ENCODE assay signal across 20 cellular contexts in the genomic region with DNA sequence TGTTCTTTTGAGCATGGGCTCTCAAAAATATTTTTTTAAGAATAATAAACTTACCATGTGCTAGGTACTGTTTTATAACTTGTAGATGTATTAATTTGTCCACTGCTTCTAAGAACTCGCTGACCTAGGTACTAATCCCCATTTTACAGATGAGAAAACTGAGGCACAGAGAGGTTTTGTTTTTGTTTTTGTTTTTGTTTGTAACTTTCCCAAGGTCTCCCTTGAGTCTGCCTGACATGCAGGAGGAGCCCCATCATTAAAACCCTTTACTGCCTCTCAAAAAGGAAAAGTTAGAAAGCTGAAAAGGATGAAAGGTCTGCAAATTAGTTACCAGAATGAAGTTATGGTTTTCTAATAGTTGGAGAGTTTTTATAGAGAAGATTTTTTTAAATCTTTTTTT. TPM values are rescaled to one million over a fixed set of nuclear protein-coding genes. Genes with fewer than 3 reads are reported as not detected.
DNase-seq lines count a peak whose midpoint lies in the region; FAIRE-seq and TF ChIP-seq lines count a peak whose summit lies in the region.
"Had no signal": no experiment of that assay in that cellular context is flagged by ENCODE, and none has a peak within 500 bp of the region (broad histone marks: within the 10 kb centered on the region; RNA-seq: fewer than 3 reads in every experiment).

No MANE protein-coding gene starts in this region.

- TF ChIP-seq POLR2A in H1 (IDR thresholded peaks at IDR 0.05; ENCODE audit: control extremely low read depth in 1 of 2, low read depth in 2 of 2, low read length in 2 of 2) (no peak), sigmoid colon (IDR thresholded peaks at IDR 0.05) (no peak)

- no peak overlapping the region for H2AK5ac ChIP-seq in H1 (ENCODE audit: low read depth, low read length)

- peaks cover 73% of the 10 kb centered on the region for H3K36me3 Mint-ChIP-seq in HFFc6 (ENCODE audit: low read depth)

- no peak overlapping the region for H3K14ac ChIP-seq in H1 (ENCODE audit: insufficient read length)

- TF ChIP-seq RAD21 in H1 (IDR thresholded peaks at IDR 0.05 in 1 of 2, conservative IDR thresholded peaks at IDR 0.05 in 1 of 2; ENCODE audit: low read depth in 2 of 2, low read length in 2 of 2): no peak

- intact Hi-C loops in sigmoid colon (cut with DNase I): loop anchor here (5.0 kb wide), 1 partner anchor 46 kb away; no protein-coding TSS in a partner anchor

- peak overlapping the region; percentile 75 for H3K27ac Mint-ChIP-seq in HFFc6
- H3K27ac Mint-ChIP-seq: B cell had no signal

- no peak overlapping the region for H3K23ac ChIP-seq in H1 (ENCODE audit: insufficient read length)

- H3K9me3 ChIP-seq in H1 (ENCODE audit: insufficient read depth in 2 of 2, low read depth in 1 of 2, low read length in 1 of 2) (no peaks in the 10 kb centered on the region), sigmoid colon (no peaks in the 10 kb centered on the region)
- H3K9me3 ChIP-seq: MG63 had no signal

- H3K4me1 ChIP-seq in H1 (replicated peaks in 1 of 4; ENCODE audit: control insufficient read depth in 3 of 4, insufficient read depth in 4 of 4, low read length in 3 of 4): no peaks in the 10 kb centered on the region
- H3K4me1 ChIP-seq in sigmoid colon: peaks cover 0 to 22% (median 2%) of the 10 kb centered on the region in 4 donors

- H2BK15ac ChIP-seq in H1 (ENCODE audit: low read length): no peak overlapping the region

- WGBS in H1 (ENCODE audit: extremely low coverage in 1 of 2, insufficient coverage in 1 of 2, insufficient read length in 1 of 2, insufficient replicate concordance in 2 of 2, low coverage in 1 of 2, low lambda C conversion rate in 2 of 2, missing lambda C conversion rate in 1 of 2), 2 experiments: 97% methylated on average over 1 of the region's 1 CpG; no CpG with 5 or more reads in 1 of the 2 experiments
- 89 to 96% methylated on average over 1 of the region's 1 CpG for WGBS in sigmoid colon, 2 donors

- DNase-seq in HFFc6 (no peak), H1 (ENCODE audit: low read depth in 1 of 2, low spot score in 2 of 2) (no peak), sigmoid colon (no peak), NCI-H69 (lab: John Stamatoyannopoulos, UW) (no peak), hippocampal formation (lab: John Stamatoyannopoulos, UW) (no peak), middle frontal gyrus (ENCODE audit: extremely low spot score, low spot score) (no peak)
- DNase-seq in activated effector memory CD4-positive, alpha-beta T cell treated with Interleukin-2 at 50 U/mL for 16 hours: no peak
- DNase-seq: DMS153, DND-41, KG1, MG63, NCI-H1105 treated with DMSO at 0.1 percent for 48 hours, NCI-H2029, NCI-H446 treated with DMSO at 0.1 percent for 48 hours, NCI-H526, RPMI8226, SHP77 had no signal

- peak overlapping the region; percentile 70; the same call in 1 of the 2 replicates for H3K4me3 Mint-ChIP-seq in HFFc6
- H3K4me3 Mint-ChIP-seq: B cell had no signal

- no peaks in the 10 kb centered on the region for H3K23me2 ChIP-seq in H1 (ENCODE audit: low read depth, low read length)

- H3K18ac ChIP-seq in H1 (ENCODE audit: extremely low read depth, low read length): no peak overlapping the region

- H3K4me3 ChIP-seq in H1 (ENCODE audit: extremely low read depth in 1 of 4, insufficient read depth in 2 of 4, low read depth in 3 of 4, low read length in 4 of 4): no peak overlapping the region
- no peak overlapping the region for H3K4me3 ChIP-seq in sigmoid colon
- H3K4me3 ChIP-seq: MG63 had no signal

- H3K4me2 ChIP-seq in H1 (ENCODE audit: insufficient read depth in 1 of 2, low read depth in 2 of 2, low read length in 2 of 2): no peak overlapping the region

- peaks cover 0 to 1% (median 0%) of the 10 kb centered on the region in 4 experiments; a peak in 1 of 7 replicates for H3K27me3 ChIP-seq in H1 (replicated peaks in 1 of 4; ENCODE audit: control insufficient read depth in 3 of 4, extremely low read depth in 1 of 4, insufficient read depth in 3 of 4, low read length in 3 of 4)
- no peaks in the 10 kb centered on the region for H3K27me3 ChIP-seq in sigmoid colon
- H3K27me3 ChIP-seq: MG63 had no signal

- TF ChIP-seq CTCF in HFFc6 (IDR thresholded peaks at IDR 0.05) (no peak), H1 (IDR thresholded peaks at IDR 0.05; ENCODE audit: control extremely low read depth in 1 of 3, insufficient read depth in 1 of 3, low read depth in 1 of 3, low read length in 3 of 3) (no peak), sigmoid colon (IDR thresholded peaks at IDR 0.05) (no peak)

- H3K9ac ChIP-seq in H1 (replicated peaks in 1 of 4; ENCODE audit: extremely low read depth in 1 of 4, low read depth in 3 of 4, low read length in 3 of 4): no peak overlapping the region

- no peaks in the 10 kb centered on the region for H3K79me1 ChIP-seq in H1 (ENCODE audit: low read depth, low read length)

- CTCF ChIA-PET in H1 (lab: Charles Lee; ENCODE audit: partially characterized antibody): interaction anchor here (0.6 to 1.9 kb wide), 4 partner anchors 10 to 698 kb away, joined by 3 to 4 read pairs (median 3); no protein-coding TSS in a partner anchor

- no peak overlapping the region for H2BK120ac ChIP-seq in H1 (replicated peaks; ENCODE audit: low read depth, low read length)

- no peaks in the 10 kb centered on the region for H3K79me2 ChIP-seq in H1 (ENCODE audit: control insufficient read depth in 1 of 2, insufficient read depth in 2 of 2, low read length in 2 of 2)

- TF ChIP-seq EP300 in H1 (IDR thresholded peaks at IDR 0.05; ENCODE audit: borderline replicate concordance in 1 of 2, low read depth in 2 of 2, low read length in 2 of 2) (no peak), sigmoid colon (IDR thresholded peaks at IDR 0.05) (no peak)

- peaks cover 28% of the 10 kb centered on the region; the same call in 1 of the 2 replicates for H3K9me3 Mint-ChIP-seq in HFFc6

- FAIRE-seq in H1 (lab: Jason Lieb, UNC): no peak
- FAIRE-seq: GM12892, H54 had no signal

- H3K4me1 Mint-ChIP-seq in HFFc6 (ENCODE audit: low read depth): peaks cover 52% of the 10 kb centered on the region
- H3K4me1 Mint-ChIP-seq: B cell had no signal

- H3K4ac ChIP-seq in H1 (replicated peaks; ENCODE audit: insufficient read length, low read depth, low read length): no peak overlapping the region

- H4K91ac ChIP-seq in H1 (replicated peaks; ENCODE audit: insufficient read length, low read length): no peak overlapping the region

- no peak overlapping the region for H2BK5ac ChIP-seq in H1 (ENCODE audit: low read depth, low read length)

- H4K20me1 ChIP-seq in H1 (replicated peaks in 1 of 2; ENCODE audit: control insufficient read depth in 1 of 2, insufficient read depth in 2 of 2, low read length in 2 of 2): no peaks in the 10 kb centered on the region

- H2BK20ac ChIP-seq in H1 (ENCODE audit: low read length): no peak overlapping the region

- no peak overlapping the region for H4K5ac ChIP-seq in H1 (ENCODE audit: insufficient read length, low read depth, low read length)

- no peak overlapping the region for H4K8ac ChIP-seq in H1 (ENCODE audit: extremely low read depth, insufficient read depth, low read length)

- H2AFZ ChIP-seq in H1 (ENCODE audit: low read length): no peak overlapping the region

- H3K27ac ChIP-seq in H1 (ENCODE audit: low read depth, low read length) (no peak overlapping the region), sigmoid colon (peak overlapping the region; percentile 17 to 86 (median 51))

- peaks cover 67% of the 10 kb centered on the region for H3K27me3 Mint-ChIP-seq in HFFc6 (ENCODE audit: insufficient read depth)

- POLR2A ChIA-PET in H1 (lab: Charles Lee; ENCODE audit: partially characterized antibody): interaction anchor here (0.7 kb wide), 1 partner anchor 9 kb away, joined by 3 read pairs; no protein-coding TSS in a partner anchor

- H3K36me3 ChIP-seq in H1 (ENCODE audit: control insufficient read depth in 2 of 4, insufficient read depth in 4 of 4, low read length in 3 of 4) (peaks cover 5 to 31% (median 16%) of the 10 kb centered on the region in 4 experiments; a peak in 7 of 8 replicates), sigmoid colon (peaks cover 24 to 100% (median 57%) of the 10 kb centered on the region in 4 donors)

- H2BK12ac ChIP-seq in H1 (ENCODE audit: low read depth, low read length): no peak overlapping the region

- H3K56ac ChIP-seq in H1 (replicated peaks; ENCODE audit: insufficient read length, low read depth, low read length): no peak overlapping the region

TF ChIP-seq in H1, 55 proteins besides CTCF, POLR2A, EP300 and RAD21:
- TF ChIP-seq BCL11A (IDR thresholded peaks at IDR 0.05; ENCODE audit: low read depth in 2 of 2, low read length in 2 of 2) (no peak), SIRT6 (IDR thresholded peaks at IDR 0.05; ENCODE audit: low read length) (no peak), KDM4A (IDR thresholded peaks at IDR 0.05; ENCODE audit: low read depth, low read length, severe bottlenecking) (no peak), POU5F1 (IDR thresholded peaks at IDR 0.05; ENCODE audit: low read depth, low read length) (no peak), BRCA1 (IDR thresholded peaks at IDR 0.05; ENCODE audit: low read depth, low read length) (no peak), HDAC2 (IDR thresholded peaks at IDR 0.05; ENCODE audit: borderline replicate concordance in 1 of 2, low read depth in 2 of 2, low read length in 2 of 2) (no peak), KDM1A (IDR thresholded peaks at IDR 0.05; ENCODE audit: borderline replicate concordance, low read length) (0 out of 2 replicates have a peak, but pooled peaks have one; percentile 32)
- TF ChIP-seq, protein P1, sequence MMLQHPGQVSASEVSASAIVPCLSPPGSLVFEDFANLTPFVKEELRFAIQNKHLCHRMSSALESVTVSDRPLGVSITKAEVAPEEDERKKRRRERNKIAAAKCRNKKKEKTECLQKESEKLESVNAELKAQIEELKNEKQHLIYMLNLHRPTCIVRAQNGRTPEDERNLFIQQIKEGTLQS (IDR thresholded peaks at IDR 0.05; ENCODE audit: insufficient read depth, low read depth, low read length): no peak

RNA-seq across cellular contexts. Expression of a gene that starts 38.5 kb away (rescaled TPM):
- under 1 TPM; 0.38 to 0.76 (median 0.68) TPM for total RNA-seq in HFFc6 (2021; fragmentation: NEBNext Ultra II Directional; extraction: Animal tissue kit (Norgen Biotek cat#: 25700))
- 1.9 and 2.0 TPM in 2 replicates for total RNA-seq in H1 (2021; fragmentation: NEBNext Ultra II Directional; extraction: Animal tissue kit (Norgen Biotek cat#: 25700))
- 0.49 and 1.1 TPM in 2 replicates for polyA plus RNA-seq in H1 (2011; rRNA removed)
- 1.9 TPM for polyA plus RNA-seq in H1 (2011; cell fraction: cytosol; rRNA removed)
- polyA plus RNA-seq in H1 (2011; cell fraction: nucleus; rRNA removed): 0.86 TPM
- 0.79 to 2.3 TPM (median 1.6 TPM) in 4 replicates for polyA plus RNA-seq in H1 (2012, experiment 1 of 2)
- polyA plus RNA-seq in H1 (2012, experiment 2 of 2): 0.91 TPM
- 2.1 TPM for polyA plus RNA-seq in H1 (2013, experiment 1 of 2)
- polyA plus RNA-seq in H1 (2013, experiment 2 of 2): 1.4 TPM
- 1.8 and 1.9 TPM in 2 replicates for polyA minus RNA-seq in H1 (2011; rRNA and poly(A)+ RNA removed)
- 0.66 TPM for polyA minus RNA-seq in H1 (2011; cell fraction: cytosol; rRNA and poly(A)+ RNA removed)
- polyA minus RNA-seq in H1 (2011; cell fraction: nucleus; rRNA and poly(A)+ RNA removed): 3.0 TPM
- total RNA-seq in sigmoid colon: 1 to 10 TPM in 3 of 4 donors, under 1 TPM in 1; 0.95 to 3.1 (median 1.1) TPM
- under 1 TPM; 0.23 to 0.93 (median 0.60) TPM for polyA plus RNA-seq in sigmoid colon
